Comparison of ENCODE assay signal across 29 cellular contexts in the genomic region with DNA sequence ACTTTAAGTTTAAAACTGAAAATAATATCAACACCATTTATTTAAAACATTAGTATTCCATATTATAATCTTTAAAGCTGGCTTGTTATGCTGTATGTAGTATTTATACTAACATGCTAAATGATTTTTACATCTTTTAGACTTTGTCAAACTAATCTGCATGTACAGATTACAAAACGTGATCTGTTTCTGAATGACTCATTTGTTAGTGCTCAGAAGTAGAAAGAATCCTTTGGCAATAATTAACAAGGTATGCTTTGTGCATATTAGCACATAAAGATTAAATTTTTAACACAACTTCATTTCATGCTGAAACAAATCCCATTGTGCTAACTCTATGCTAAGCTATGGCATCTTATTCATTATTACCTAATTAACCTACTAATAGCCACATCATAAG.
"Had no signal": no experiment of that assay in that cellular context is flagged by ENCODE, and none has a peak within 500 bp of the region (broad histone marks: within the 10 kb centered on the region; RNA-seq: fewer than 3 reads in every experiment).

No MANE protein-coding gene starts in this region.

- H3K4me3 ChIP-seq: colonic mucosa, coronary artery, dorsolateral prefrontal cortex, esophagus muscularis mucosa, esophagus squamous epithelium, gastrocnemius medialis, gastroesophageal sphincter, heart left ventricle, heart right ventricle had no signal

- FAIRE-seq: colon, endometrium, endothelial cell of umbilical vein, frontal cortex had no signal

- H3K36me3 ChIP-seq: colonic mucosa, esophagus muscularis mucosa, esophagus squamous epithelium, gastrocnemius medialis, gastroesophageal sphincter, heart left ventricle, heart right ventricle had no signal

- H3K4me3 Mint-ChIP-seq: dendritic cell treated with granulocyte-macrophage colony-stimulating factor and Interleukin-4, amounts not matched to agents 40 ng/mL and 50 ng/mL, for 4 days; effector memory CD8-positive, alpha-beta T cell; endodermal cell had no signal

- H3K27ac ChIP-seq: colonic mucosa, coronary artery, epithelial cell of prostate, esophagus muscularis mucosa, esophagus squamous epithelium, foreskin keratinocyte, gastrocnemius medialis, gastroesophageal sphincter, heart left ventricle, heart right ventricle had no signal

- H3K4me1 ChIP-seq: colonic mucosa, esophagus muscularis mucosa, esophagus squamous epithelium, foreskin keratinocyte, gastrocnemius medialis, gastroesophageal sphincter, heart left ventricle, heart right ventricle had no signal

- DNase-seq: colonic mucosa; cortex of kidney; dermis blood vessel endothelial cell; dorsolateral prefrontal cortex; effector CD4-positive, alpha-beta T cell; effector CD8-positive, alpha-beta T cell; effector memory CD4-positive, alpha-beta T cell; effector memory CD8-positive, alpha-beta T cell; endodermal cell; erythroblast; esophagus squamous epithelium; foreskin fibroblast; foreskin keratinocyte; foreskin melanocyte; gastrocnemius medialis; glutamatergic neuron; head of caudate nucleus; heart left ventricle; heart right ventricle had no signal

- H3K9me3 ChIP-seq: colonic mucosa, esophagus muscularis mucosa, esophagus squamous epithelium, gastrocnemius medialis, gastroesophageal sphincter, heart left ventricle, heart right ventricle had no signal

- H3K27me3 ChIP-seq: colonic mucosa, esophagus muscularis mucosa, esophagus squamous epithelium, gastrocnemius medialis, gastroesophageal sphincter, heart left ventricle, heart right ventricle had no signal

- H3K27ac Mint-ChIP-seq: dendritic cell treated with granulocyte-macrophage colony-stimulating factor and Interleukin-4, amounts not matched to agents 40 ng/mL and 50 ng/mL, for 4 days; effector memory CD8-positive, alpha-beta T cell; endodermal cell had no signal

- H3K27me3 Mint-ChIP-seq: dendritic cell treated with granulocyte-macrophage colony-stimulating factor and Interleukin-4, amounts not matched to agents 40 ng/mL and 50 ng/mL, for 4 days had no signal

- H3K9me3 Mint-ChIP-seq: dendritic cell treated with granulocyte-macrophage colony-stimulating factor and Interleukin-4, amounts not matched to agents 40 ng/mL and 50 ng/mL, for 4 days; endodermal cell had no signal

- ATAC-seq: effector memory CD8-positive, alpha-beta T cell; esophagus mucosa; foreskin keratinocyte; gastrocnemius medialis; gastroesophageal sphincter; heart left ventricle; heart right ventricle had no signal
